In the genomic region with DNA sequence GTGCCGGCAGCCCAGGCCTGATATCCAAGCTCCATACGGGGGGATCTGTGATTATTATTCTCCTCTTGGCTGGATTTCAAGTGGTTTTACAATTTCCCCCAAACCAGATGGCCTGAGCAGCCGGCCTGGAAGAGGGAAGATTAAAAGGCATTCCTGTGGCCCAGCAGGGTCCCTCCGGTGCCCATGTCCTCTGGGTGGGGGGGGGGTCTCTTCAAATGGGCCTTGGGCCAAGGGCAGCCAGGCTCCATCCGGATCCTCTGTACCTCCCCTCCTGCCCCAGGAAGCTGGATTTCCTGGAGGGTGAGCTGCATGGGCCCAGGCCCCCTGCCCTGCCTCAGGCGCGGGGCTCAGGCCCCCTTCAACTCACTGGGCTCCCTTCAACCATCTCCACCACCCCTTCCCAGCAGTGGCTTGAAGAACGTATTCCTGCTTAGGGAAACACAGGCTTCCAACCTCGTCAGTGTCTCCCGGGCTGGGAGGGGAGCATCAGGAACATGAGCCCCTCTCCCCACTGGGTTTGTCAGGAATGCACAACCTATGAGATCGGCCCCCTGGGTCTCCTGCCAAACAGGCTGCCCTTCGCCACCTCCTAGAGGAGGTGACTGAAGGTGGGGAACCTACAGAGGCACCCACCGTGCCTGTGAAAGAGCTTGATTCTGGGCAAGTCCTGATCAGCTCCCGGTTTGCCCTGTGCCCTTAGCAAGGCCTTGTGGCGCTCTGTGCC, we compare ENCODE assay signal across 24 cellular contexts.
DNase-seq lines count a peak whose midpoint lies in the region; ATAC-seq and TF ChIP-seq lines count a peak whose summit lies in the region.
"Had no signal": no experiment of that assay in that cellular context is flagged by ENCODE, and none has a peak within 500 bp of the region (broad histone marks: within the 10 kb centered on the region; RNA-seq: fewer than 3 reads in every experiment).

No MANE protein-coding gene starts in this region.

- H3K9me3 ChIP-seq in right cardiac atrium (ENCODE audit: control insufficient read depth, low read length) = no peaks in the 10 kb centered on the region
- no peaks in the 10 kb centered on the region for H3K9me3 ChIP-seq in MM.1S (replicated peaks; ENCODE audit: insufficient read depth, low read length)
- H3K9me3 ChIP-seq: gastroesophageal sphincter, left ventricle myocardium inferior, testis had no signal

- no peaks in the 10 kb centered on the region for H4K20me1 ChIP-seq in MM.1S (ENCODE audit: insufficient read depth, low read length)

- no peak overlapping the region for H3K4me3 ChIP-seq in right cardiac atrium (ENCODE audit: low read length)
- H3K4me3 ChIP-seq in MM.1S (ENCODE audit: low read length) = no peak overlapping the region
- H3K4me3 ChIP-seq: gastroesophageal sphincter, left ventricle myocardium inferior, testis had no signal

- H3K4me1 ChIP-seq in right cardiac atrium (ENCODE audit: control insufficient read depth, insufficient read depth, low read length) = no peaks in the 10 kb centered on the region
- H3K4me1 ChIP-seq in MM.1S (ENCODE audit: low read length) = no peaks in the 10 kb centered on the region
- H3K4me1 ChIP-seq: gastroesophageal sphincter, testis had no signal

- H3F3A ChIP-seq in MM.1S (ENCODE audit: insufficient read depth, low read length) = no peaks in the 10 kb centered on the region

- H2AFZ ChIP-seq in MM.1S (ENCODE audit: low read length) = no peak overlapping the region

- intact Hi-C loops in right cardiac atrium (cut with DNase I) = loop anchor here in 2 of 4 donors (5.0 to 10.0 kb wide), 2 partner anchors 103 to 105 kb away; a partner anchor contains a TSS
- intact Hi-C loops in left cardiac atrium (cut with DNase I) = loop anchor here in 1 of 2 donors (10.0 kb wide), 1 partner anchor 105 kb away; a partner anchor contains a TSS

- ATAC-seq in right cardiac atrium (no peak), left cardiac atrium (no peak)
- ATAC-seq: activated CD4-positive, alpha-beta T cell treated with anti-CD3 and anti-CD28 coated beads for 36 hours; CD8-positive, alpha-beta T cell; gastroesophageal sphincter; stimulated activated naive CD8-positive, alpha-beta T cell treated with anti-CD3 and anti-CD28 coated beads, Interleukin-15, Interleukin-2, amounts not matched to agents 100 U/mL and 50 U/mL, for 24 hours had no signal

- no peaks in the 10 kb centered on the region for H3K79me2 ChIP-seq in MM.1S (ENCODE audit: low read length)

- H3K27me3 ChIP-seq in right cardiac atrium (ENCODE audit: control insufficient read depth, insufficient read depth) (no peaks in the 10 kb centered on the region), MM.1S (replicated peaks; ENCODE audit: insufficient read depth, low read length) (peaks cover 4% of the 10 kb centered on the region; the same call in 1 of the 2 replicates)
- H3K27me3 ChIP-seq: testis had no signal

- DNase-seq in right cardiac atrium (peak in 2 of 3 donors; percentile 1 to 25), left cardiac atrium (no peak), NCI-H524 (lab: John Stamatoyannopoulos, UW) (peak; percentile 98 to 99), cerebellar cortex (ENCODE audit: low spot score) (peak; percentile 91), GM03348 (ENCODE audit: low spot score) (no peak), NCI-H2029 treated with DMSO at 0.1 percent for 48 hours (lab: John Stamatoyannopoulos, UW) (no peak), NCI-H2196 treated with DMSO at 0.1 percent for 48 hours (lab: John Stamatoyannopoulos, UW; ENCODE audit: unreplicated experiment) (no peak), MM.1S (no peak)
- DNase-seq: activated CD4-positive, alpha-beta T cell treated with anti-CD3 and anti-CD28 coated beads for 36 hours; activated effector memory CD4-positive, alpha-beta T cell treated with Interleukin-2 at 50 U/mL for 16 hours; activated naive CD8-positive, alpha-beta T cell treated with anti-CD3 and anti-CD28 coated beads, Interleukin-2, amount 10 ng/mL, durations not matched to agents 7 days and 5 days; CD8-positive, alpha-beta T cell; GF-D8; hypothalamus; left ventricle myocardium inferior; naive B cell; NCI-H1105; NCI-H2107; NCI-H526 treated with DMSO at 0.1 percent for 48 hours; nucleus accumbens; stimulated activated naive CD8-positive, alpha-beta T cell treated with anti-CD3 and anti-CD28 coated beads, Interleukin-15, Interleukin-2, amounts not matched to agents 100 U/mL and 50 U/mL, for 24 hours; testis had no signal

- WGBS in right cardiac atrium = 54% methylated on average over 15 of the region's 15 CpGs

- H3K4me2 ChIP-seq in MM.1S (ENCODE audit: low read depth, low read length) = no peak overlapping the region

- TF ChIP-seq CTCF in MM.1S (IDR thresholded peaks at IDR 0.05; ENCODE audit: low read length) = no peak

- no peaks in the 10 kb centered on the region for H3K36me3 ChIP-seq in MM.1S (replicated peaks; ENCODE audit: insufficient read depth, low read length)
- H3K36me3 ChIP-seq: gastroesophageal sphincter, left ventricle myocardium inferior had no signal

- H3K27ac ChIP-seq in right cardiac atrium (ENCODE audit: low read length) (no peak overlapping the region), MM.1S (ENCODE audit: low read length) (no peak overlapping the region)
- H3K27ac ChIP-seq: gastroesophageal sphincter, left ventricle myocardium inferior, RWPE1, testis had no signal

- no peak overlapping the region for H3K9ac ChIP-seq in MM.1S (ENCODE audit: low read length)

- no peaks in the 10 kb centered on the region for H3K9me2 ChIP-seq in MM.1S (replicated peaks; ENCODE audit: insufficient read depth, low read length)

Comparison
In these comparisons a context has a peak if more than half of its experiments do, and no peak if none do; other contexts are left out.
1. DNase-seq: peak in right cardiac atrium (2 of 3), NCI-H524 (2 of 2) and cerebellar cortex (single experiment); none in left cardiac atrium (single experiment), GM03348 (single experiment), NCI-H2029 treated with DMSO at 0.1 percent for 48 hours (single experiment), NCI-H2196 treated with DMSO at 0.1 percent for 48 hours (single experiment) and MM.1S (single experiment).